Comparison of ENCODE assay signal across 1 cellular context in genomic region chr17:8290043-8290442, GRCh38.
TF ChIP-seq lines count a peak whose summit lies in the region.

No MANE protein-coding gene starts in this region.

TF ChIP-seq in GM12878, 131 proteins besides CTCF, POLR2A, EP300 and RAD21:
- TF ChIP-seq PRDM15 (CRISPR knock-in tag; IDR thresholded peaks at IDR 0.05) (no peak), ZNF207 (IDR thresholded peaks at IDR 0.05; ENCODE audit: borderline replicate concordance) (no peak), USF2 (IDR thresholded peaks at IDR 0.05; ENCODE audit: borderline replicate concordance, low read depth, low read length) (no peak), HCFC1 (IDR thresholded peaks at IDR 0.05; ENCODE audit: low read length) (no peak), JUND (IDR thresholded peaks at IDR 0.05; ENCODE audit: low read depth, low read length) (no peak), RCOR1 (conservative IDR thresholded peaks at IDR 0.05; ENCODE audit: low read depth, low read length) (no peak), RUNX3 (IDR thresholded peaks at IDR 0.05; ENCODE audit: low read length) (no peak), KLF5 (IDR thresholded peaks at IDR 0.05; ENCODE audit: partially characterized antibody) (no peak), MXI1 (IDR thresholded peaks at IDR 0.05; ENCODE audit: low read depth, low read length) (no peak), RBBP5 (conservative IDR thresholded peaks at IDR 0.05) (no peak), PKNOX1 (IDR thresholded peaks at IDR 0.05) (no peak), ZNF217 (IDR thresholded peaks at IDR 0.05) (no peak), SMAD1 (IDR thresholded peaks at IDR 0.05; ENCODE audit: low read depth, partially characterized antibody) (no peak), MAX (IDR thresholded peaks at IDR 0.05; ENCODE audit: low read depth, low read length) (no peak), BCLAF1 (IDR thresholded peaks at IDR 0.05) (no peak), CHD1 (IDR thresholded peaks at IDR 0.05; ENCODE audit: low read depth, low read length) (no peak), YY1 (IDR thresholded peaks at IDR 0.05; ENCODE audit: low read depth, low read length) (no peak), TCF7 (IDR thresholded peaks at IDR 0.05; ENCODE audit: borderline replicate concordance) (no peak), HDAC2 (IDR thresholded peaks at IDR 0.05) (no peak)
